ENCODE assay signal across 13 cellular contexts in genomic region chr10:43230909-43231522, GRCh38. TPM values are rescaled to one million over a fixed set of nuclear protein-coding genes. Genes with fewer than 3 reads are reported as not detected.
DNase-seq lines count a peak whose midpoint lies in the region; ATAC-seq, FAIRE-seq and TF ChIP-seq lines count a peak whose summit lies in the region.
"Had no signal": no experiment of that assay in that cellular context is flagged by ENCODE, and none has a peak within 500 bp of the region (broad histone marks: within the 10 kb centered on the region; RNA-seq: fewer than 3 reads in every experiment).

No MANE protein-coding gene starts in this region.

- FAIRE-seq in pancreas (lab: Jason Lieb, UNC) = no peak

- H3K27me3 Mint-ChIP-seq in T-helper 2 cell treated with Interferon-gamma antibody and Interleukin-4, amounts not matched to agents 5 μg/mL and 100 μg/mL, for 36 hours (ENCODE audit: low read depth) = peaks cover 42% of the 10 kb centered on the region

- peaks cover 0 to 6% (median 2%) of the 10 kb centered on the region in 4 donors for H3K27me3 ChIP-seq in pancreas

- intact Hi-C loops in pancreas (cut with DNase I) = no loop called here

- 86% methylated on average over 8 of the region's 8 CpGs for WGBS in pancreas, 2 donors

- ATAC-seq in HG03175 (IDR thresholded peaks at IDR 0.05; ENCODE audit: unreplicated experiment) = peak; percentile 20
- no peak for ATAC-seq in pancreas

- no peaks in the 10 kb centered on the region for H3K36me3 Mint-ChIP-seq in T-helper 2 cell treated with Interferon-gamma antibody and Interleukin-4, amounts not matched to agents 5 μg/mL and 100 μg/mL, for 36 hours (ENCODE audit: low read depth)
- H3K36me3 Mint-ChIP-seq: mesothelial cell of epicardium had no signal

- peak overlapping the region; percentile 19 for H3K4me3 Mint-ChIP-seq in T-helper 2 cell treated with Interferon-gamma antibody and Interleukin-4, amounts not matched to agents 5 μg/mL and 100 μg/mL, for 36 hours
- H3K4me3 Mint-ChIP-seq: mesothelial cell of epicardium had no signal

- H3K27ac Mint-ChIP-seq in T-helper 2 cell treated with Interferon-gamma antibody and Interleukin-4, amounts not matched to agents 5 μg/mL and 100 μg/mL, for 36 hours = no peak overlapping the region
- H3K27ac Mint-ChIP-seq: mesothelial cell of epicardium had no signal

- DNase-seq in T-helper 2 cell treated with Interferon-gamma antibody and Interleukin-4, amounts not matched to agents 5 μg/mL and 100 μg/mL, for 36 hours (ENCODE audit: low spot score) = no peak
- DNase-seq in T-helper 2 cell (no peak), ecto neural progenitor cell (ENCODE audit: low spot score) (peak; percentile 43), pancreas (peak in 4 of 6 donors; percentile 11 to 58 (median 22)), hepatic stellate cell (ENCODE audit: low spot score) (no peak), RPMI8226 (no peak), SIG-M5 treated with dmso at 0.1 percent for 504 hours (lab: John Stamatoyannopoulos, UW; ENCODE audit: unreplicated experiment) (no peak)
- DNase-seq: effector CD8-positive, alpha-beta T cell; IMR-90; NCI-H2107 had no signal

- peaks cover 15% of the 10 kb centered on the region for H3K4me1 Mint-ChIP-seq in T-helper 2 cell treated with Interferon-gamma antibody and Interleukin-4, amounts not matched to agents 5 μg/mL and 100 μg/mL, for 36 hours (ENCODE audit: low read depth)

- H3K36me3 ChIP-seq in pancreas = no peaks in the 10 kb centered on the region

- no peak for TF ChIP-seq CTCF in pancreas (IDR thresholded peaks at IDR 0.05)

- H3K4me1 ChIP-seq in pancreas = no peaks in the 10 kb centered on the region

- no peaks in the 10 kb centered on the region for H3K9me3 Mint-ChIP-seq in T-helper 2 cell treated with Interferon-gamma antibody and Interleukin-4, amounts not matched to agents 5 μg/mL and 100 μg/mL, for 36 hours
- H3K9me3 Mint-ChIP-seq: mesothelial cell of epicardium had no signal

- no peak overlapping the region for H3K4me3 ChIP-seq in pancreas

- H3K9me3 ChIP-seq in pancreas = no peaks in the 10 kb centered on the region

- no peak overlapping the region for H3K27ac ChIP-seq in pancreas
- H3K27ac ChIP-seq: 22Rv1 had no signal

RNA-seq across cellular contexts. Expression of gene RASGEF1A, which starts 35.8 kb away (rescaled TPM):
- 1 to 10 TPM; 1.4 to 5.1 (median 3.1) TPM for total RNA-seq in pancreas
- 1 to 10 TPM; 1.4 to 5.2 TPM for polyA plus RNA-seq in pancreas

Comparison
In these comparisons a context has a peak if more than half of its experiments do, and no peak if none do; other contexts are left out.
1. DNase-seq: peak in ecto neural progenitor cell (single experiment) and pancreas (4 of 6); none in T-helper 2 cell treated with Interferon-gamma antibody and Interleukin-4, amounts not matched to agents 5 μg/mL and 100 μg/mL, for 36 hours (single experiment), T-helper 2 cell (0 of 5), hepatic stellate cell (single experiment), RPMI8226 (single experiment) and SIG-M5 treated with dmso at 0.1 percent for 504 hours (single experiment).